Comparison of ENCODE assay signal across 1 cellular context in genomic region chr20:38645318-38645717, GRCh38.
TF ChIP-seq lines count a peak whose summit lies in the region.

No MANE protein-coding gene starts in this region.

TF ChIP-seq in K562, 482 proteins besides CTCF, POLR2A, EP300 and RAD21 (continued from another document):
- no peak for TF ChIP-seq XRCC5 (IDR thresholded peaks at IDR 0.05; ENCODE audit: low read depth, low read length)
- TF ChIP-seq NCOA6 (IDR thresholded peaks at IDR 0.05): no peak
- no peak for TF ChIP-seq TAL1 (IDR thresholded peaks at IDR 0.05)
- TF ChIP-seq PRMT5 (CRISPR knock-in tag; IDR thresholded peaks at IDR 0.05): no peak
- TF ChIP-seq PTTG1 (tag; IDR thresholded peaks at IDR 0.05; ENCODE audit: low read depth): no peak
- TF ChIP-seq ATF7 (IDR thresholded peaks at IDR 0.05): no peak
- TF ChIP-seq EGR1 (conservative IDR thresholded peaks at IDR 0.05): no peak
TF ChIP-seq in K562: peak in this region for 0.
